In the genomic region with DNA sequence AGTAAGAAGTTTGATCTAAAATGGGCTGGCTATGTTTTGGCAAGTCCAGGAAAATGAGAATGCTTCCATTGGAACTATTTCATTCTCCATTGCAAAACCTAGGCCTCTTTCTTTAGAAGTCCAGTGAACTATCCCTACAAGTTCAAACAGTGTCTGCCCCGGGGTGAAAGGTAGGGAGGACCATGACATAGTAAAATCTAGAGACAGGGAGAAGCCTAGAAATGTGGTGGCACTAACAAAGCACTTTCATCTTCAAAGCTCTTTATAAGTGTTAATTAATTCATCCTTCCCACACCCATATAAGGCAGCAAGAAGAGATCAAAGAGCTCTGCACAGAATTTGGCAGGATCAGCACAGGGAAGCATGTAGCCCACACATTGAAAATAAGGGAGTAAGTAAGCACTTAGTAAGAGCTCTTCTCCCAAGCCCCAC, we compare ENCODE assay signal across 21 cellular contexts.
"Had no signal": no experiment of that assay in that cellular context is flagged by ENCODE, and none has a peak within 500 bp of the region (broad histone marks: within the 10 kb centered on the region; RNA-seq: fewer than 3 reads in every experiment).

No MANE protein-coding gene starts in this region.

- H3K4me1 ChIP-seq: pancreas had no signal

- FAIRE-seq: bronchial epithelial cell, pancreas had no signal

- H3K27ac Mint-ChIP-seq: activated naive CD4-positive, alpha-beta T cell treated with anti-CD3 and anti-CD28 coated beads, Interleukin-2, amount 10 ng/mL, durations not matched to agents 7 days and 5 days; activated naive CD8-positive, alpha-beta T cell treated with anti-CD3 and anti-CD28 coated beads, Interleukin-2, amount 50 U/mL, for 24 hours; memory B cell; naive thymus-derived CD8-positive, alpha-beta T cell; stimulated activated naive B cell treated with anti-CD40 and anti-IgM and Interleukin-4, amounts not matched to agents 10 μg/mL and 1 μg/mL and 100 μg/mL, for 72 hours had no signal

- H3K27me3 ChIP-seq: gastroesophageal sphincter, heart left ventricle, pancreas had no signal

- H3K36me3 Mint-ChIP-seq: activated naive CD4-positive, alpha-beta T cell treated with anti-CD3 and anti-CD28 coated beads, Interleukin-2, amount 10 ng/mL, durations not matched to agents 7 days and 5 days; memory B cell; naive thymus-derived CD8-positive, alpha-beta T cell; stimulated activated naive B cell treated with anti-CD40 and anti-IgM and Interleukin-4, amounts not matched to agents 10 μg/mL and 1 μg/mL and 100 μg/mL, for 72 hours had no signal

- H3K9me3 Mint-ChIP-seq: activated naive CD4-positive, alpha-beta T cell treated with anti-CD3 and anti-CD28 coated beads, Interleukin-2, amount 10 ng/mL, durations not matched to agents 7 days and 5 days; activated naive CD8-positive, alpha-beta T cell treated with anti-CD3 and anti-CD28 coated beads, Interleukin-2, amount 50 U/mL, for 24 hours had no signal

- ATAC-seq: activated naive CD8-positive, alpha-beta T cell treated with anti-CD3 and anti-CD28 coated beads, Interleukin-2, amount 50 U/mL, for 24 hours; gastroesophageal sphincter; heart left ventricle; naive thymus-derived CD8-positive, alpha-beta T cell; pancreas; stimulated activated naive B cell treated with anti-CD40 and anti-IgM and Interleukin-4, amounts not matched to agents 10 μg/mL and 1 μg/mL and 100 μg/mL, for 72 hours had no signal

- DNase-seq: activated CD4-positive, alpha-beta T cell treated with anti-CD3 and anti-CD28 coated beads, Interleukin-2, amount 50 U/mL, for 1 hour; activated CD4-positive, CD25-positive, alpha-beta regulatory T cell treated with anti-CD3 and anti-CD28 coated beads, Interleukin-2, amount 50 U/mL, for 72 hours; activated CD8-positive, alpha-beta memory T cell treated with anti-CD3 and anti-CD28 coated beads for 24 hours; activated CD8-positive, alpha-beta memory T cell treated with anti-CD3 and anti-CD28 coated beads, Interleukin-2, amount 50 U/mL, for 48 hours; activated effector memory CD4-positive, alpha-beta T cell treated with Interleukin-2 at 50 U/mL for 16 hours; activated naive CD4-positive, alpha-beta T cell treated with anti-CD3 and anti-CD28 coated beads, Interleukin-2, amount 10 ng/mL, durations not matched to agents 7 days and 5 days; activated naive CD8-positive, alpha-beta T cell treated with anti-CD3 and anti-CD28 coated beads, Interleukin-2, amount 50 U/mL, for 24 hours; activated T-cell treated with anti-CD3 and anti-CD28 coated beads, Interleukin-2, amount 50 U/mL, for 48 hours; aorta; cerebellar nuclear complex; cortex of kidney; heart left ventricle; kidney; left ventricle myocardium inferior; naive thymus-derived CD8-positive, alpha-beta T cell; pancreas; stimulated activated naive B cell treated with anti-CD40 and anti-IgM and Interleukin-4, amounts not matched to agents 10 μg/mL and 1 μg/mL and 100 μg/mL, for 72 hours; T1000 had no signal

- H3K9me3 ChIP-seq: pancreas had no signal

- H3K4me3 ChIP-seq: gastroesophageal sphincter, heart left ventricle, left ventricle myocardium inferior, pancreas had no signal

- H3K4me3 Mint-ChIP-seq: activated naive CD4-positive, alpha-beta T cell treated with anti-CD3 and anti-CD28 coated beads, Interleukin-2, amount 10 ng/mL, durations not matched to agents 7 days and 5 days; activated naive CD8-positive, alpha-beta T cell treated with anti-CD3 and anti-CD28 coated beads, Interleukin-2, amount 50 U/mL, for 24 hours; memory B cell; naive thymus-derived CD8-positive, alpha-beta T cell; stimulated activated naive B cell treated with anti-CD40 and anti-IgM and Interleukin-4, amounts not matched to agents 10 μg/mL and 1 μg/mL and 100 μg/mL, for 72 hours had no signal

- H3K4me1 Mint-ChIP-seq: activated naive CD4-positive, alpha-beta T cell treated with anti-CD3 and anti-CD28 coated beads, Interleukin-2, amount 10 ng/mL, durations not matched to agents 7 days and 5 days; activated naive CD8-positive, alpha-beta T cell treated with anti-CD3 and anti-CD28 coated beads, Interleukin-2, amount 50 U/mL, for 24 hours had no signal

- H3K27ac ChIP-seq: heart left ventricle, left ventricle myocardium inferior, pancreas had no signal

- H3K36me3 ChIP-seq: gastroesophageal sphincter, heart left ventricle, left ventricle myocardium inferior, pancreas had no signal
